ENCODE assay signal across 9 cellular contexts in genomic region chr11:569273-569885, GRCh38. TPM values are rescaled to one million over a fixed set of nuclear protein-coding genes. Genes with fewer than 3 reads are reported as not detected.
DNase-seq lines count a peak whose midpoint lies in the region; ATAC-seq, FAIRE-seq and TF ChIP-seq lines count a peak whose summit lies in the region.
"Had no signal": no experiment of that assay in that cellular context is flagged by ENCODE, and none has a peak within 500 bp of the region (broad histone marks: within the 10 kb centered on the region; RNA-seq: fewer than 3 reads in every experiment).

No MANE protein-coding gene starts in this region.

- H3K9me3 ChIP-seq in SK-N-SH: no peaks in the 10 kb centered on the region
- H3K9me3 ChIP-seq in GM12878 (replicated peaks; ENCODE audit: control insufficient read depth, insufficient read depth, low read length): no peaks in the 10 kb centered on the region
- no peaks in the 10 kb centered on the region for H3K9me3 ChIP-seq in thoracic aorta

- H3K4me1 ChIP-seq in SK-N-SH (ENCODE audit: control insufficient read depth in 1 of 2, insufficient read depth in 2 of 2, low read depth in 1 of 2, low read length in 1 of 2) (peaks cover 6 to 27% of the 10 kb centered on the region in 2 experiments; a peak in 2 of 4 replicates), GM12878 (ENCODE audit: control insufficient read depth, insufficient read depth, low read length) (peaks cover 13% of the 10 kb centered on the region), thoracic aorta (ENCODE audit: control insufficient read depth in 1 of 2, low read depth in 2 of 2) (peaks cover 3 to 16% of the 10 kb centered on the region in 2 donors)

- H3K4me3 ChIP-seq in SK-N-SH (ENCODE audit: low read depth in 2 of 2, low read length in 1 of 2) (peak overlapping the region; percentile 72 to 88), GM12878 (peak overlapping the region; percentile 93), thoracic aorta (peak overlapping the region; percentile 88)

- no peak for TF ChIP-seq RAD21 in SK-N-SH (IDR thresholded peaks at IDR 0.05; ENCODE audit: low read length)
- no peak for TF ChIP-seq RAD21 in GM12878 (IDR thresholded peaks at IDR 0.05; ENCODE audit: insufficient read depth, low read depth, low read length)

- H2AFZ ChIP-seq in SK-N-SH (ENCODE audit: low read depth): 0 out of 2 replicates have a peak overlapping the region, but pooled peaks have one; percentile 46
- no peak overlapping the region; the same call in 1 of the 2 replicates for H2AFZ ChIP-seq in GM12878 (ENCODE audit: control insufficient read depth, low read depth, low read length)

- no peak for TF ChIP-seq CTCF in SK-N-SH (IDR thresholded peaks at IDR 0.05)
- no peak for TF ChIP-seq CTCF in GM12878 (IDR thresholded peaks at IDR 0.05 in 2 of 3, conservative IDR thresholded peaks at IDR 0.05 in 1 of 3; ENCODE audit: control insufficient read depth in 2 of 3, extremely low read depth in 1 of 3, insufficient read depth in 1 of 3, low read depth in 3 of 3, low read length in 3 of 3)
- no peak for TF ChIP-seq CTCF in thoracic aorta (IDR thresholded peaks at IDR 0.05)

- peaks cover 6% of the 10 kb centered on the region for H3F3A ChIP-seq in SK-N-SH (replicated peaks; ENCODE audit: insufficient read depth)

- H4K20me1 ChIP-seq in SK-N-SH (ENCODE audit: insufficient read depth) (no peaks in the 10 kb centered on the region), GM12878 (ENCODE audit: control insufficient read depth, insufficient read depth) (no peaks in the 10 kb centered on the region)

- SMC1A ChIA-PET in GM12878 (lab: Charles Lee; ENCODE audit: uncharacterized antibody, unreplicated experiment): no interaction called here

- TF ChIP-seq EP300 in SK-N-SH (IDR thresholded peaks at IDR 0.05; ENCODE audit: borderline replicate concordance in 1 of 2, low read depth in 1 of 2, low read length in 1 of 2) (no peak), GM12878 (IDR thresholded peaks at IDR 0.05; ENCODE audit: borderline replicate concordance in 1 of 2, control insufficient read depth in 1 of 2, low read depth in 2 of 2, low read length in 2 of 2) (no peak)

- in situ Hi-C loops in GM12878 (cut with MboI): no loop called here

- H3K27me3 ChIP-seq in SK-N-SH (ENCODE audit: insufficient read depth) (no peaks in the 10 kb centered on the region), GM12878 (replicated peaks in 1 of 2; ENCODE audit: control insufficient read depth in 2 of 2, insufficient read depth in 2 of 2, low read length in 1 of 2) (no peaks in the 10 kb centered on the region), thoracic aorta (replicated peaks; ENCODE audit: insufficient read depth) (no peaks in the 10 kb centered on the region)

- WGBS in SK-N-SH (ENCODE audit: low lambda C conversion rate): 97% methylated on average over 17 of the region's 28 CpGs
- 38% methylated on average over 28 of the region's 28 CpGs for WGBS in GM12878 (ENCODE audit: insufficient coverage, insufficient replicate concordance, low lambda C conversion rate, missing lambda C conversion rate)

- ATAC-seq in SK-N-SH treated with all-trans-retinoic acid at 6 μM for 48 hours (no peak), GM12878 (no peak), left lobe of liver (peak; percentile 55), thoracic aorta (ENCODE audit: insufficient number of reproducible peaks, low FRiP score, low read depth) (no peak)

- H3K36me3 ChIP-seq in SK-N-SH (replicated peaks in 1 of 2; ENCODE audit: control insufficient read depth in 1 of 2, insufficient read depth in 2 of 2, low read length in 1 of 2) (no peaks in the 10 kb centered on the region), GM12878 (ENCODE audit: control insufficient read depth in 2 of 2, insufficient read depth in 2 of 2, low read length in 1 of 2) (peaks cover 0 to 4% of the 10 kb centered on the region in 2 experiments; a peak in 2 of 4 replicates), thoracic aorta (no peaks in the 10 kb centered on the region)

- RAD21 ChIA-PET in GM12878 (lab: Charles Lee; ENCODE audit: unreplicated experiment): no interaction called here

- H3K27ac ChIP-seq in SK-N-SH (ENCODE audit: low read depth in 2 of 2, low read length in 1 of 2) (peak overlapping the region in 1 of 2 experiments; percentile 76; a peak in 1 of 4 replicates), GM12878 (ENCODE audit: control insufficient read depth, insufficient read depth) (peak overlapping the region; percentile 85), thoracic aorta (peak overlapping the region; percentile 81 to 84)

- BruUV-seq in GM12878 (replicated peaks; lab: Mats Ljungman, UMichigan): TSS peak; percentile 85

- intact Hi-C loops in GM12878 (cut with micrococcal nuclease; ENCODE audit: unreplicated experiment): no loop called here

- no peak for DNase-seq in SK-N-SH
- DNase-seq in GM12878 (ENCODE audit: low read depth, low spot score): no peak
- peak; percentile 93 for DNase-seq in left lobe of liver (ENCODE audit: low spot score)
- DNase-seq in thoracic aorta (ENCODE audit: low spot score): no peak
- no peak for DNase-seq in DMS153 (lab: John Stamatoyannopoulos, UW)
- DNase-seq in kidney glomerular epithelial cell (lab: John Stamatoyannopoulos, UW): no peak
- no peak for DNase-seq in DMS 273 (lab: John Stamatoyannopoulos, UW; ENCODE audit: unreplicated experiment)

- no peak for FAIRE-seq in GM12878 (lab: Jason Lieb, UNC)
- FAIRE-seq: A204.1 had no signal

- peak overlapping the region; percentile 96 for H3K9ac ChIP-seq in SK-N-SH
- peak overlapping the region; percentile 93 for H3K9ac ChIP-seq in GM12878 (ENCODE audit: control insufficient read depth, insufficient read depth, low read length)

- POLR2A ChIA-PET in SK-N-SH (lab: Yijun Ruan, JAX): interaction anchor here (1.5 kb wide), 1 partner anchor 14 kb away, joined by 6 read pairs; no protein-coding TSS in a partner anchor
- POLR2A ChIA-PET in GM12878 (lab: Charles Lee): interaction anchor here (0.6 to 1.2 kb wide), 6 partner anchors 8 to 228 kb away, joined by 3 to 7 read pairs (median 5); partner anchors contain the start of genes LMNTD2 and RNH1

- H3K4me2 ChIP-seq in SK-N-SH: peak overlapping the region; percentile 98
- peak overlapping the region; percentile 95 for H3K4me2 ChIP-seq in GM12878 (ENCODE audit: control insufficient read depth, insufficient read depth)

- CTCF ChIA-PET in SK-N-SH (lab: Yijun Ruan, JAX): interaction anchor here (1.5 to 6.8 kb wide), 2 partner anchors 14 to 154 kb away, joined by 3 to 41 read pairs; no protein-coding TSS in a partner anchor
- CTCF ChIA-PET in GM12878 (lab: Yijun Ruan, JAX): interaction anchor here (1.4 kb wide), 1 partner anchor 157 kb away, joined by 3 read pairs; no protein-coding TSS in a partner anchor

- H3K79me2 ChIP-seq in SK-N-SH (ENCODE audit: insufficient read depth) (peaks cover 11% of the 10 kb centered on the region; the same call in 1 of the 2 replicates), GM12878 (ENCODE audit: control insufficient read depth, insufficient read depth, low read length) (peaks cover 27% of the 10 kb centered on the region)

- TF ChIP-seq POLR2A in GM12878 (IDR thresholded peaks at IDR 0.05; ENCODE audit: low read depth, low read length): no peak

- no peaks in the 10 kb centered on the region for H3K9me2 ChIP-seq in SK-N-SH

RNA-seq across cellular contexts. Expression of gene PHRF1, which starts 6.9 kb away (rescaled TPM):
- polyA plus RNA-seq in SK-N-SH (2012; rRNA removed) (18.8 and 22.7 TPM in 2 replicates), GM12878 (2011; rRNA removed) (4.9 and 11.7 TPM in 2 replicates), GM12878 (2014; fragmentation: Illumina TruSeq; extraction: Trizol) (2.4 and 8.0 TPM in 2 replicates), GM12878 (2014; fragmentation: Nextera tagmentation; extraction: Ambion mirVana) (under 1 TPM; 0.13 to 0.42 TPM), GM12878 (2014; rRNA removed) (23.4 and 28.2 TPM in 2 replicates), GM12878 (2016; fragmentation: Nextera tagmentation; extraction: Ambion mirVana) (10 to 100 TPM; 18.5 to 21.7 TPM)
- 9.2 and 13.1 TPM in 2 replicates for polyA plus RNA-seq in SK-N-SH (2012; cell fraction: cytosol; rRNA removed)
- polyA plus RNA-seq in SK-N-SH (2012; cell fraction: nucleus; rRNA removed): 42.5 and 52.9 TPM in 2 replicates
- total RNA-seq in GM12878 (2013; cell fraction: nucleolus; rRNA removed): 65.8 and 74.9 TPM in 2 replicates
- total RNA-seq in GM12878 (2014; rRNA removed) (19.2 and 22.0 TPM in 2 replicates), GM12878 (2014; rRNA removed; fragmentation: Illumina TruSeq; extraction: Trizol) (8.8 and 11.1 TPM in 2 replicates), GM12878 (2021) (39.4 and 43.5 TPM in 2 replicates), left lobe of liver (25.4 TPM), thoracic aorta (10 to 100 TPM; 31.3 to 39.6 TPM)
- polyA plus RNA-seq in GM12878 (2011; ENCODE audit: low read depth): 4.2 TPM
- polyA plus RNA-seq in GM12878 (2011; cell fraction: cytosol; rRNA removed): 11.7 and 18.5 TPM in 2 replicates
- 44.2 and 63.2 TPM in 2 replicates for polyA plus RNA-seq in GM12878 (2011; cell fraction: nucleus; rRNA removed)
- 16.1 TPM in 2 replicates for polyA plus RNA-seq in GM12878 (2012)
- 9.5 and 17.9 TPM in 2 replicates for polyA minus RNA-seq in GM12878 (2011; rRNA and poly(A)+ RNA removed)
- polyA minus RNA-seq in GM12878 (2011; cell fraction: cytosol; rRNA and poly(A)+ RNA removed): 12.8 and 12.9 TPM in 2 replicates
- 14.7 and 27.1 TPM in 2 replicates for polyA minus RNA-seq in GM12878 (2011; cell fraction: nucleus; rRNA and poly(A)+ RNA removed)

RNA-seq across cellular contexts. Expression of gene RASSF7, which starts 8.6 kb away (rescaled TPM):
- polyA plus RNA-seq in SK-N-SH (2012; rRNA removed) (19.8 and 24.0 TPM in 2 replicates), GM12878 (2011; rRNA removed) (3.4 and 9.6 TPM in 2 replicates), GM12878 (2014; fragmentation: Illumina TruSeq; extraction: Trizol) (0.16 and 1.1 TPM in 2 replicates), GM12878 (2014; fragmentation: Nextera tagmentation; extraction: Ambion mirVana) (1 to 10 TPM in 1 of 2 experiments, under 1 TPM in 1; 0.39 to 1.0 TPM), GM12878 (2014; rRNA removed) (21.0 and 26.4 TPM in 2 replicates), GM12878 (2016; fragmentation: Nextera tagmentation; extraction: Ambion mirVana) (10 to 100 TPM; 22.2 to 29.7 TPM)
- 8.2 and 11.7 TPM in 2 replicates for polyA plus RNA-seq in SK-N-SH (2012; cell fraction: cytosol; rRNA removed)
- 105 and 144 TPM in 2 replicates for polyA plus RNA-seq in SK-N-SH (2012; cell fraction: nucleus; rRNA removed)
- total RNA-seq in GM12878 (2013; cell fraction: nucleolus; rRNA removed): 12.2 and 18.6 TPM in 2 replicates
- total RNA-seq in GM12878 (2014; rRNA removed) (17.8 and 19.0 TPM in 2 replicates), GM12878 (2014; rRNA removed; fragmentation: Illumina TruSeq; extraction: Trizol) (2.8 and 3.0 TPM in 2 replicates), GM12878 (2021) (15.1 and 16.8 TPM in 2 replicates), left lobe of liver (36.6 TPM), thoracic aorta (10 to 100 TPM in 1 of 2 donors, 1 to 10 TPM in 1; 7.3 to 20.6 TPM)
- polyA plus RNA-seq in GM12878 (2011; ENCODE audit: low read depth): 2.7 TPM
- polyA plus RNA-seq in GM12878 (2011; cell fraction: cytosol; rRNA removed): 17.5 and 28.1 TPM in 2 replicates
- polyA plus RNA-seq in GM12878 (2011; cell fraction: nucleus; rRNA removed): 69.5 and 70.3 TPM in 2 replicates
- polyA plus RNA-seq in GM12878 (2012): 12.6 and 15.4 TPM in 2 replicates
- 2.3 and 7.4 TPM in 2 replicates for polyA minus RNA-seq in GM12878 (2011; rRNA and poly(A)+ RNA removed)
- 3.2 and 8.7 TPM in 2 replicates for polyA minus RNA-seq in GM12878 (2011; cell fraction: cytosol; rRNA and poly(A)+ RNA removed)
- 8.1 and 14.3 TPM in 2 replicates for polyA minus RNA-seq in GM12878 (2011; cell fraction: nucleus; rRNA and poly(A)+ RNA removed)

RNA-seq across cellular contexts. Expression of gene LMNTD2, which starts 8.8 kb away (rescaled TPM):
- 2.4 and 2.6 TPM in 2 replicates for polyA plus RNA-seq in SK-N-SH (2012; rRNA removed)
- polyA plus RNA-seq in SK-N-SH (2012; cell fraction: cytosol; rRNA removed): 0.60 and 1.3 TPM in 2 replicates
- polyA plus RNA-seq in SK-N-SH (2012; cell fraction: nucleus; rRNA removed): 30.2 and 47.4 TPM in 2 replicates
- 1.7 and 4.5 TPM in 2 replicates for total RNA-seq in GM12878 (2013; cell fraction: nucleolus; rRNA removed)
- total RNA-seq in GM12878 (2014; rRNA removed): 2.1 and 3.8 TPM in 2 replicates
- 0.45 and 0.83 TPM in 2 replicates for total RNA-seq in GM12878 (2014; rRNA removed; fragmentation: Illumina TruSeq; extraction: Trizol)
- total RNA-seq in GM12878 (2021): 2.8 and 3.3 TPM in 2 replicates
- 0.76 TPM for polyA plus RNA-seq in GM12878 (2011; ENCODE audit: low read depth)
- 0.99 and 1.2 TPM in 2 replicates for polyA plus RNA-seq in GM12878 (2011; rRNA removed)
- polyA plus RNA-seq in GM12878 (2011; cell fraction: cytosol; rRNA removed): 1.1 and 2.5 TPM in 2 replicates
- 33.2 and 35.5 TPM in 2 replicates for polyA plus RNA-seq in GM12878 (2011; cell fraction: nucleus; rRNA removed)
- 6.5 and 7.0 TPM in 2 replicates for polyA plus RNA-seq in GM12878 (2012)
- polyA plus RNA-seq in GM12878 (2014; fragmentation: Illumina TruSeq; extraction: Trizol): 0.22 TPM in 1 of 2 replicates, not detected in the other
- polyA plus RNA-seq in GM12878 (2014; fragmentation: Nextera tagmentation; extraction: Ambion mirVana): not detected
- polyA plus RNA-seq in GM12878 (2014; rRNA removed): 3.5 and 4.1 TPM in 2 replicates
- polyA plus RNA-seq in GM12878 (2016; fragmentation: Nextera tagmentation; extraction: Ambion mirVana): 1 to 10 TPM in 1 of 2 experiments, under 1 TPM in 1; 0.88 to 1.4 TPM
- polyA minus RNA-seq in GM12878 (2011; rRNA and poly(A)+ RNA removed): 1.5 TPM in 1 of 2 replicates, not detected in the other
- 1.1 and 1.3 TPM in 2 replicates for polyA minus RNA-seq in GM12878 (2011; cell fraction: cytosol; rRNA and poly(A)+ RNA removed)
- polyA minus RNA-seq in GM12878 (2011; cell fraction: nucleus; rRNA and poly(A)+ RNA removed): 3.1 and 3.8 TPM in 2 replicates
- total RNA-seq in left lobe of liver: 13.4 TPM
- 1 to 10 TPM; 1.1 to 2.7 TPM for total RNA-seq in thoracic aorta

RNA-seq across cellular contexts. Expression of gene LRRC56, which starts 32.1 kb away (rescaled TPM):
- polyA plus RNA-seq in SK-N-SH (2012; rRNA removed): 1.2 and 1.4 TPM in 2 replicates
- polyA plus RNA-seq in SK-N-SH (2012; cell fraction: cytosol; rRNA removed): 0.30 and 0.52 TPM in 2 replicates
- 5.4 and 6.2 TPM in 2 replicates for polyA plus RNA-seq in SK-N-SH (2012; cell fraction: nucleus; rRNA removed)
- 3.4 and 5.1 TPM in 2 replicates for total RNA-seq in GM12878 (2013; cell fraction: nucleolus; rRNA removed)
- 0.60 and 0.79 TPM in 2 replicates for total RNA-seq in GM12878 (2014; rRNA removed)
- 0.41 and 0.45 TPM in 2 replicates for total RNA-seq in GM12878 (2014; rRNA removed; fragmentation: Illumina TruSeq; extraction: Trizol)
- total RNA-seq in GM12878 (2021): 1.7 and 1.9 TPM in 2 replicates
- polyA plus RNA-seq in GM12878 (2011; ENCODE audit: low read depth): 0.20 TPM
- 0.37 and 0.75 TPM in 2 replicates for polyA plus RNA-seq in GM12878 (2011; rRNA removed)
- polyA plus RNA-seq in GM12878 (2011; cell fraction: cytosol; rRNA removed): 0.78 and 1.6 TPM in 2 replicates
- 8.1 and 9.7 TPM in 2 replicates for polyA plus RNA-seq in GM12878 (2011; cell fraction: nucleus; rRNA removed)
- 0.87 and 1.1 TPM in 2 replicates for polyA plus RNA-seq in GM12878 (2012)
- 0.19 TPM in 1 of 2 replicates, not detected in the other for polyA plus RNA-seq in GM12878 (2014; fragmentation: Illumina TruSeq; extraction: Trizol)
- under 1 TPM in 1 of 2 experiments, not detected in 1; 0.02 TPM for polyA plus RNA-seq in GM12878 (2014; fragmentation: Nextera tagmentation; extraction: Ambion mirVana)
- polyA plus RNA-seq in GM12878 (2014; rRNA removed): 1.6 and 1.9 TPM in 2 replicates
- 1 to 10 TPM in 1 of 2 experiments, under 1 TPM in 1; 0.62 to 1.0 TPM for polyA plus RNA-seq in GM12878 (2016; fragmentation: Nextera tagmentation; extraction: Ambion mirVana)
- 1.0 and 1.5 TPM in 2 replicates for polyA minus RNA-seq in GM12878 (2011; rRNA and poly(A)+ RNA removed)
- polyA minus RNA-seq in GM12878 (2011; cell fraction: cytosol; rRNA and poly(A)+ RNA removed): 0.42 TPM in 1 of 2 replicates, not detected in the other
- 3.1 and 5.0 TPM in 2 replicates for polyA minus RNA-seq in GM12878 (2011; cell fraction: nucleus; rRNA and poly(A)+ RNA removed)
- total RNA-seq in left lobe of liver: 0.93 TPM
- under 1 TPM in 1 of 2 donors, not detected in 1; 0.41 TPM for total RNA-seq in thoracic aorta

RNA-seq across cellular contexts. Expression of gene HRAS, which starts 34.0 kb away (rescaled TPM):
- polyA plus RNA-seq in SK-N-SH (2012; rRNA removed) (138 and 217 TPM in 2 replicates), GM12878 (2011; rRNA removed) (14.3 and 31.9 TPM in 2 replicates), GM12878 (2014; fragmentation: Illumina TruSeq; extraction: Trizol) (2.2 and 18.1 TPM in 2 replicates), GM12878 (2014; fragmentation: Nextera tagmentation; extraction: Ambion mirVana) (10 to 100 TPM in 1 of 2 experiments, 1 to 10 TPM in 1; 2.8 to 12.7 TPM), GM12878 (2014; rRNA removed) (52.7 and 56.9 TPM in 2 replicates), GM12878 (2016; fragmentation: Nextera tagmentation; extraction: Ambion mirVana) (10 to 100 TPM; 23.4 to 72.4 TPM)
- polyA plus RNA-seq in SK-N-SH (2012; cell fraction: cytosol; rRNA removed): 95.3 and 125 TPM in 2 replicates
- polyA plus RNA-seq in SK-N-SH (2012; cell fraction: nucleus; rRNA removed): 189 and 285 TPM in 2 replicates
- total RNA-seq in GM12878 (2013; cell fraction: nucleolus; rRNA removed): 13.9 and 16.2 TPM in 2 replicates
- total RNA-seq in GM12878 (2014; rRNA removed) (43.5 and 47.6 TPM in 2 replicates), GM12878 (2014; rRNA removed; fragmentation: Illumina TruSeq; extraction: Trizol) (25.3 and 31.6 TPM in 2 replicates), GM12878 (2021) (58.0 and 70.7 TPM in 2 replicates), left lobe of liver (12.9 TPM), thoracic aorta (10 to 100 TPM; 17.7 to 32.4 TPM)
- 16.1 TPM for polyA plus RNA-seq in GM12878 (2011; ENCODE audit: low read depth)
- polyA plus RNA-seq in GM12878 (2011; cell fraction: cytosol; rRNA removed): 51.6 and 73.9 TPM in 2 replicates
- polyA plus RNA-seq in GM12878 (2011; cell fraction: nucleus; rRNA removed): 131 and 165 TPM in 2 replicates
- polyA plus RNA-seq in GM12878 (2012): 29.2 and 44.5 TPM in 2 replicates
- polyA minus RNA-seq in GM12878 (2011; rRNA and poly(A)+ RNA removed): 42.4 and 52.1 TPM in 2 replicates
- polyA minus RNA-seq in GM12878 (2011; cell fraction: cytosol; rRNA and poly(A)+ RNA removed): 11.9 and 22.7 TPM in 2 replicates
- polyA minus RNA-seq in GM12878 (2011; cell fraction: nucleus; rRNA and poly(A)+ RNA removed): 17.2 and 27.8 TPM in 2 replicates
